In the genomic region with DNA sequence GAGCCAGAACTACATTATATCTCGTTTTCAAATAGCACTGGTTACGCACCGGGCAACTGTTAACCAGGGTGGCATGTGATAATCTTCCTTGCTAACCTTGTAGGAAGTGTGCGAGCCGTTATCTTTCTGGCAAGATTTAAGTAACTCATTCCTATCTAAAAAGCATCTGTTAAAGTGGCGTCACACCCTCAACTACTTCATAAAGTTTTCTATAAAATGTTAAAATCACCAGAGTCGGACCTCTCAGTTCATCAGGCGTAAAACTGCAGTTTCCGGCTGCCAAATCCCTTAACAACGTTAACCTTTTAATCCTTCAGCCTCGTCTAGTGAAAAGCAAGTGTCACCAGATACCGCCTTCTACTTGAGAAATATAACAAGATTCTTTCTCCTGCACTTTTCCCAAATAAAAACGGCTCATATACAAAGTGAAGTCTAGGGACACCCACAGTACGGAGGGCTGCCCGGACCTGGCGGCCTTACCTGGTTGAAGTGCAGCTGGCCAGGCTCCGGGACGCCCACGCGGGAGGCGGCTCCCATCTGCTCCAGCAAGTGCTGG, we compare ENCODE assay signal across 8 cellular contexts. TPM values are rescaled to one million over a fixed set of nuclear protein-coding genes. Genes with fewer than 3 reads are reported as not detected.
DNase-seq lines count a peak whose midpoint lies in the region; ATAC-seq and TF ChIP-seq lines count a peak whose summit lies in the region.

No MANE protein-coding gene starts in this region.

- peaks cover 44% of the 10 kb centered on the region for H3K4me1 ChIP-seq in HUES64 (ENCODE audit: insufficient read depth, low read length)
- no peaks in the 10 kb centered on the region for H3K4me1 ChIP-seq in psoas muscle

- 2% methylated on average over 21 of the region's 21 CpGs for WGBS in HUES64
- 14 to 18% (median 14%) methylated on average over 21 of the region's 21 CpGs for WGBS in psoas muscle, 3 donors

- DNase-seq in COLO829 (ENCODE audit: low spot score) (peak; percentile 43), fibroblast of pulmonary artery (ENCODE audit: low read depth) (no peak), psoas muscle (no peak), NCI-H146 (lab: John Stamatoyannopoulos, UW) (no peak)
- peak; percentile 1 for DNase-seq in activated CD4-positive, alpha-beta T cell treated with anti-CD3 and anti-CD28 coated beads, Interleukin-2, amount 50 U/mL, for 1 hour

- no peaks in the 10 kb centered on the region for H3K9me3 ChIP-seq in HUES64 (ENCODE audit: insufficient read depth, low read depth, low read length)
- H3K9me3 ChIP-seq in psoas muscle = no peaks in the 10 kb centered on the region

- H3K9ac ChIP-seq in HUES64 (ENCODE audit: low read depth, low read length) = peak overlapping the region; percentile 69

- peaks cover 45% of the 10 kb centered on the region for H3K27me3 ChIP-seq in HUES64 (ENCODE audit: insufficient read depth, low read length)
- H3K27me3 ChIP-seq in psoas muscle (ENCODE audit: insufficient read depth in 3 of 3, low read length in 2 of 3) = peaks cover 0 to 3% (median 0%) of the 10 kb centered on the region in 3 donors

- H3K36me3 ChIP-seq in HUES64 (ENCODE audit: insufficient read depth, low read length) (no peaks in the 10 kb centered on the region), psoas muscle (ENCODE audit: insufficient read depth in 1 of 2, low read depth in 1 of 2) (no peaks in the 10 kb centered on the region)

- no peak overlapping the region; the same call in 1 of the 2 replicates for H3K27ac ChIP-seq in HUES64 (ENCODE audit: low read depth, low read length)
- peak overlapping the region; percentile 42 for H3K27ac ChIP-seq in psoas muscle

- no peak for TF ChIP-seq CTCF in fibroblast of pulmonary artery (IDR thresholded peaks at IDR 0.05; ENCODE audit: low read length, missing control alignments)
- TF ChIP-seq CTCF in psoas muscle (IDR thresholded peaks at IDR 0.05) = no peak

- intact Hi-C loops in psoas muscle (cut with DNase I) = no loop called here

- peak; percentile 42 for ATAC-seq in GM21515 (IDR thresholded peaks at IDR 0.05; ENCODE audit: unreplicated experiment)
- ATAC-seq in psoas muscle = peak in 1 of 4 donors; percentile 37
- no peak for ATAC-seq in GM21367 (IDR thresholded peaks at IDR 0.05; ENCODE audit: unreplicated experiment)

- H3K4me3 ChIP-seq in HUES64 (ENCODE audit: low read length) (peak overlapping the region; percentile 65), fibroblast of pulmonary artery (replicated peaks; ENCODE audit: low read depth, low read length) (peak overlapping the region; percentile 88), psoas muscle (peak overlapping the region; percentile 72)

RNA-seq across cellular contexts. Expression of a gene that starts 1.2 kb away (rescaled TPM):
- polyA plus RNA-seq in HUES64 (2013, experiment 1 of 2) = 37.5 TPM
- polyA plus RNA-seq in HUES64 (2013, experiment 2 of 2) = 45.6 TPM
- 1 to 10 TPM; 1.3 to 3.6 (median 2.8) TPM for total RNA-seq in psoas muscle
- polyA plus RNA-seq in psoas muscle = 1 to 10 TPM in 2 of 3 donors, under 1 TPM in 1; 0.66 to 1.7 (median 1.1) TPM

Comparison
In these comparisons a context has a peak if more than half of its experiments do, and no peak if none do; other contexts are left out.
1. DNase-seq: peak in COLO829 (single experiment) and activated CD4-positive, alpha-beta T cell treated with anti-CD3 and anti-CD28 coated beads, Interleukin-2, amount 50 U/mL, for 1 hour (single experiment); none in fibroblast of pulmonary artery (single experiment), psoas muscle (0 of 2) and NCI-H146 (single experiment).
2. Peak in every context shown above with its lines, with median percentiles within 50 percentile points of each other: H3K4me3 ChIP-seq.